Comparison of ENCODE assay signal across 9 cellular contexts in genomic region chr5:148730272-148730954, GRCh38.
DNase-seq lines count a peak whose midpoint lies in the region; ATAC-seq and TF ChIP-seq lines count a peak whose summit lies in the region.
"Had no signal": no experiment of that assay in that cellular context is flagged by ENCODE, and none has a peak within 500 bp of the region (broad histone marks: within the 10 kb centered on the region; RNA-seq: fewer than 3 reads in every experiment).

No MANE protein-coding gene starts in this region.

- in situ Hi-C loops in G401 (cut with HindIII; ENCODE audit: low sequenced_read_pairs) = no loop called here

- peak overlapping the region; percentile 4 for H2AFZ ChIP-seq in PC-3 (ENCODE audit: low read length)

- H3K27me3 Mint-ChIP-seq in stimulated activated naive B cell treated with anti-CD40 and anti-IgM and Interleukin-4, amounts not matched to agents 10 μg/mL and 1 μg/mL and 100 μg/mL, for 72 hours = peaks cover 0 to 8% of the 10 kb centered on the region in 2 donors

- no peaks in the 10 kb centered on the region for H3K9me3 ChIP-seq in PC-3 (ENCODE audit: low read length)
- H3K9me3 ChIP-seq: tibial artery had no signal

- DNase-seq in activated CD8-positive, alpha-beta memory T cell treated with anti-CD3 and anti-CD28 coated beads for 24 hours = peak; percentile 58
- no peak for DNase-seq in activated CD8-positive, alpha-beta memory T cell treated with anti-CD3 and anti-CD28 coated beads, Interleukin-2, amount 50 U/mL, for 4 hours
- peak; percentile 78 for DNase-seq in PC-3
- DNase-seq in fibroblast of the aortic adventitia (ENCODE audit: low read depth) = peak; percentile 49
- DNase-seq in stimulated activated naive B cell treated with anti-CD40 and anti-IgM and Interleukin-4, amounts not matched to agents 10 μg/mL and 1 μg/mL and 100 μg/mL, for 72 hours = no peak
- DNase-seq in NCI-H524 treated with DMSO at 0.1 percent for 48 hours (lab: John Stamatoyannopoulos, UW) = no peak
- DNase-seq in NCI-H2081 treated with DMSO at 0.1 percent for 48 hours (lab: John Stamatoyannopoulos, UW) = no peak
- no peak for DNase-seq in G401 (ENCODE audit: low spot score)

- TF ChIP-seq CTCF in PC-3 (conservative IDR thresholded peaks at IDR 0.05; ENCODE audit: low read depth, low read length) (no peak), fibroblast of the aortic adventitia (IDR thresholded peaks at IDR 0.05; ENCODE audit: insufficient read depth, low read length) (no peak)

- no peak overlapping the region for H3K9ac ChIP-seq in PC-3 (ENCODE audit: low read length)

- peaks cover 4% of the 10 kb centered on the region for H3K27me3 ChIP-seq in PC-3 (ENCODE audit: low read length)
- H3K27me3 ChIP-seq: tibial artery had no signal

- peaks cover 0 to 12% of the 10 kb centered on the region in 2 donors for H3K4me1 Mint-ChIP-seq in stimulated activated naive B cell treated with anti-CD40 and anti-IgM and Interleukin-4, amounts not matched to agents 10 μg/mL and 1 μg/mL and 100 μg/mL, for 72 hours

- H3F3A ChIP-seq in PC-3 (ENCODE audit: low read length, unreplicated experiment) = no peaks in the 10 kb centered on the region

- H3K36me3 Mint-ChIP-seq in stimulated activated naive B cell treated with anti-CD40 and anti-IgM and Interleukin-4, amounts not matched to agents 10 μg/mL and 1 μg/mL and 100 μg/mL, for 72 hours = no peaks in the 10 kb centered on the region

- no peak overlapping the region for H3K27ac Mint-ChIP-seq in stimulated activated naive B cell treated with anti-CD40 and anti-IgM and Interleukin-4, amounts not matched to agents 10 μg/mL and 1 μg/mL and 100 μg/mL, for 72 hours

- BruUV-seq in PC-3 (replicated peaks; lab: Mats Ljungman, UMichigan) = no TSS peak

- POLR2A ChIA-PET in PC-3 (lab: Charles Lee; ENCODE audit: unreplicated experiment) = interaction anchor here (0.6 to 0.8 kb wide), 6 partner anchors 22 to 328 kb away, joined by 3 to 5 read pairs (median 3); no protein-coding TSS in a partner anchor

- CTCF ChIA-PET in PC-3 (lab: Charles Lee) = interaction anchor here (0.5 to 4.6 kb wide), 55 partner anchors 11 to 767 kb away, joined by 3 to 57 read pairs (median 5); partner anchors contain the start of gene ADRB2

- H3K79me2 ChIP-seq in PC-3 (ENCODE audit: low read length) = no peaks in the 10 kb centered on the region

- H3K9me2 ChIP-seq in PC-3 (replicated peaks; ENCODE audit: low read length) = no peaks in the 10 kb centered on the region

- no peak overlapping the region for H3K4me3 Mint-ChIP-seq in stimulated activated naive B cell treated with anti-CD40 and anti-IgM and Interleukin-4, amounts not matched to agents 10 μg/mL and 1 μg/mL and 100 μg/mL, for 72 hours

- intact Hi-C loops in PC-3 (cut with micrococcal nuclease) = loop anchor here (2.0 kb wide), 1 partner anchor 496 kb away; no protein-coding TSS in a partner anchor

- no peak overlapping the region for H3K27ac ChIP-seq in PC-3 (ENCODE audit: low read length)

- no peaks in the 10 kb centered on the region for H4K20me1 ChIP-seq in PC-3 (ENCODE audit: low read length)

- no peak overlapping the region for H3K4me3 ChIP-seq in PC-3 (ENCODE audit: low read length)
- no peak overlapping the region for H3K4me3 ChIP-seq in fibroblast of the aortic adventitia (ENCODE audit: low read depth, low read length)
- H3K4me3 ChIP-seq: tibial artery had no signal

- peak overlapping the region; percentile 86 for H3K4me2 ChIP-seq in PC-3 (ENCODE audit: low read length)

- H3K4me1 ChIP-seq in PC-3 (ENCODE audit: insufficient read depth, low read length) = peaks cover 52% of the 10 kb centered on the region

- no peaks in the 10 kb centered on the region for H3K9me3 Mint-ChIP-seq in stimulated activated naive B cell treated with anti-CD40 and anti-IgM and Interleukin-4, amounts not matched to agents 10 μg/mL and 1 μg/mL and 100 μg/mL, for 72 hours

- no peaks in the 10 kb centered on the region for H3K36me3 ChIP-seq in PC-3 (ENCODE audit: low read depth, low read length)
- H3K36me3 ChIP-seq: tibial artery had no signal

- peak; percentile 14 for ATAC-seq in PC-3
- ATAC-seq in stimulated activated naive B cell treated with anti-CD40 and anti-IgM and Interleukin-4, amounts not matched to agents 10 μg/mL and 1 μg/mL and 100 μg/mL, for 72 hours (replicated peaks) = peak; percentile 6 to 23

Comparison
In these comparisons a context has a peak if more than half of its experiments do, and no peak if none do; other contexts are left out.
1. DNase-seq: peak in activated CD8-positive, alpha-beta memory T cell treated with anti-CD3 and anti-CD28 coated beads for 24 hours (single experiment), PC-3 (single experiment) and fibroblast of the aortic adventitia (single experiment); none in activated CD8-positive, alpha-beta memory T cell treated with anti-CD3 and anti-CD28 coated beads, Interleukin-2, amount 50 U/mL, for 4 hours (single experiment), stimulated activated naive B cell treated with anti-CD40 and anti-IgM and Interleukin-4, amounts not matched to agents 10 μg/mL and 1 μg/mL and 100 μg/mL, for 72 hours (single experiment), NCI-H524 treated with DMSO at 0.1 percent for 48 hours (single experiment), NCI-H2081 treated with DMSO at 0.1 percent for 48 hours (single experiment) and G401 (single experiment).